In genomic region chr16:3961449-3961849, GRCh38 we compare ENCODE assay signal across 9 cellular contexts.
DNase-seq lines count a peak whose midpoint lies in the region; ATAC-seq and TF ChIP-seq lines count a peak whose summit lies in the region.
"Had no signal": no experiment of that assay in that cellular context is flagged by ENCODE, and none has a peak within 500 bp of the region (broad histone marks: within the 10 kb centered on the region; RNA-seq: fewer than 3 reads in every experiment).

No MANE protein-coding gene starts in this region.

- no peak for ATAC-seq in GM21717 (IDR thresholded peaks at IDR 0.05; ENCODE audit: unreplicated experiment)

- H3K27ac Mint-ChIP-seq in CD14-positive monocyte, result peak overlapping the region in 4 of 7 donors; percentile 74 to 85 (median 78)

- H3K4me3 Mint-ChIP-seq in CD14-positive monocyte, result peak overlapping the region; percentile 85 to 90

- H3K9me3 Mint-ChIP-seq in CD14-positive monocyte, result peaks cover 2 to 11% (median 5%) of the 10 kb centered on the region in 7 donors

- intact Hi-C loops in CD14-positive monocyte (cut with micrococcal nuclease), result loop anchor here in 1 of 2 donors (5.0 kb wide), 1 partner anchor 56 kb away; no protein-coding TSS in a partner anchor

- H3K4me1 Mint-ChIP-seq in CD14-positive monocyte, result peaks cover 32% of the 10 kb centered on the region

- DNase-seq in CD14-positive monocyte (ENCODE audit: low spot score) (no peak), NB4 (ENCODE audit: low read depth) (no peak), epidermal melanocyte (ENCODE audit: insufficient read length, low spot score) (peak; percentile 68), occipital lobe (lab: John Stamatoyannopoulos, UW) (peak; percentile 32), OCI-M2 (lab: John Stamatoyannopoulos, UW; ENCODE audit: unreplicated experiment) (no peak), GM19238 (ENCODE audit: insufficient read length, low spot score) (no peak), NCI-H1092 (lab: John Stamatoyannopoulos, UW) (no peak)
- DNase-seq: T1000 had no signal

- peaks cover 23% of the 10 kb centered on the region in 2 donors for H3K36me3 Mint-ChIP-seq in CD14-positive monocyte

- H3K4me3 ChIP-seq in NB4 (ENCODE audit: low read depth, low read length), result peak overlapping the region; percentile 80

- TF ChIP-seq POLR2A in NB4 (IDR thresholded peaks at IDR 0.05; ENCODE audit: extremely low read depth, insufficient read length), result no peak

- no peak for TF ChIP-seq CTCF in CD14-positive monocyte (IDR thresholded peaks at IDR 0.05)
- no peak for TF ChIP-seq CTCF in NB4 (IDR thresholded peaks at IDR 0.05; ENCODE audit: low read depth, low read length)

- peaks cover 20 to 43% (median 30%) of the 10 kb centered on the region in 3 donors for H3K27me3 Mint-ChIP-seq in CD14-positive monocyte (ENCODE audit: low read depth in 3 of 3)

Comparison
In these comparisons a context has a peak if more than half of its experiments do, and no peak if none do; other contexts are left out.
1. DNase-seq: peak in epidermal melanocyte (single experiment) and occipital lobe (single experiment); none in CD14-positive monocyte (single experiment), NB4 (single experiment), OCI-M2 (single experiment), GM19238 (single experiment) and NCI-H1092 (single experiment).